In genomic region chr15:70065006-70065722, GRCh38 we compare ENCODE assay signal across 16 cellular contexts. TPM values are rescaled to one million over a fixed set of nuclear protein-coding genes. Genes with fewer than 3 reads are reported as not detected.
DNase-seq lines count a peak whose midpoint lies in the region; ATAC-seq, FAIRE-seq and TF ChIP-seq lines count a peak whose summit lies in the region.
"Had no signal": no experiment of that assay in that cellular context is flagged by ENCODE, and none has a peak within 500 bp of the region (broad histone marks: within the 10 kb centered on the region; RNA-seq: fewer than 3 reads in every experiment).

No MANE protein-coding gene starts in this region.

- WGBS in smooth muscle cell (ENCODE audit: low lambda C conversion rate) = 89% methylated on average over 6 of the region's 6 CpGs

- TF ChIP-seq POLR2A in Peyer's patch (IDR thresholded peaks at IDR 0.05) = no peak

- intact Hi-C loops in lower lobe of right lung (cut with DNase I) = no loop called here

- H3K36me3 ChIP-seq in HEK293 (ENCODE audit: control insufficient read depth in 2 of 2, insufficient read depth in 1 of 2, low read length in 2 of 2) (peaks cover 28 to 94% of the 10 kb centered on the region in 2 experiments), Peyer's patch (peaks cover 0 to 76% (median 5%) of the 10 kb centered on the region in 3 donors), lower lobe of right lung (peaks cover 98% of the 10 kb centered on the region), smooth muscle cell (ENCODE audit: low read depth) (peaks cover 7% of the 10 kb centered on the region)

- H3F3A ChIP-seq in smooth muscle cell (ENCODE audit: low read depth) = peaks cover 24% of the 10 kb centered on the region

- peaks cover 100% of the 10 kb centered on the region for H4K20me1 ChIP-seq in smooth muscle cell (ENCODE audit: low read depth)

- H3K79me2 ChIP-seq in smooth muscle cell (ENCODE audit: low read depth) = peaks cover 41% of the 10 kb centered on the region

- no peak overlapping the region for H3K4me3 ChIP-seq in HEK293 (ENCODE audit: low read depth, low read length)
- no peak overlapping the region for H3K4me3 ChIP-seq in Peyer's patch
- H3K4me3 ChIP-seq in lower lobe of right lung = no peak overlapping the region
- no peak overlapping the region for H3K4me3 ChIP-seq in smooth muscle cell
- H3K4me3 ChIP-seq: SK-N-MC had no signal

- ATAC-seq in lower lobe of right lung = peak; percentile 57
- ATAC-seq: natural killer cell treated with Interleukin-12 subunit alpha and Interleukin-12 subunit beta and Interleukin-15 and Interleukin-18, amount 100 ng/mL, for 72 hours; stimulated activated effector memory CD8-positive, alpha-beta T cell treated with anti-CD3 and anti-CD28 coated beads, Interleukin-12 subunit alpha, Interleukin-12 subunit beta, amount 100 ng/mL, for 72 hours had no signal

- no peaks in the 10 kb centered on the region for H3K9me3 ChIP-seq in HEK293 (ENCODE audit: control insufficient read depth, insufficient read depth, low read depth, low read length)
- H3K9me3 ChIP-seq in Peyer's patch = no peaks in the 10 kb centered on the region
- no peaks in the 10 kb centered on the region for H3K9me3 ChIP-seq in lower lobe of right lung
- no peaks in the 10 kb centered on the region for H3K9me3 ChIP-seq in smooth muscle cell (replicated peaks; ENCODE audit: low read depth)

- H3K9ac ChIP-seq in smooth muscle cell (ENCODE audit: low read depth) = peak overlapping the region; percentile 78

- peak overlapping the region; percentile 60 for H3K4me2 ChIP-seq in smooth muscle cell

- no peak overlapping the region for H2AFZ ChIP-seq in smooth muscle cell (ENCODE audit: low read depth)

- POLR2A ChIA-PET in HEK293 (lab: Yijun Ruan, JAX) = interaction anchor here (0.6 to 3.7 kb wide), 4 partner anchors 23 to 32 kb away, joined by 3 to 31 read pairs (median 17); partner anchors contain the start of gene TLE3

- CTCF ChIA-PET in HEK293 (lab: Yijun Ruan, JAX) = interaction anchor here (0.5 to 1.7 kb wide), 6 partner anchors 17 to 473 kb away, joined by 3 to 5 read pairs (median 3); partner anchors contain the start of gene TLE3

- DNase-seq in Peyer's patch (peak in 2 of 3 donors; percentile 37 to 67), lower lobe of right lung (peak; percentile 49), smooth muscle cell (lab: John Stamatoyannopoulos, UW; ENCODE audit: unreplicated experiment) (no peak), frontal cortex (ENCODE audit: low spot score in 2 of 2) (no peak), RPMI8226 (no peak), GM20000 (ENCODE audit: low spot score) (no peak)
- DNase-seq: NCI-H1092 treated with DMSO at 0.1 percent for 48 hours; NCI-H2081; stimulated activated CD4-positive, alpha-beta T cell treated with anti-CD3 and anti-CD28 coated beads, Interleukin-1b, Interleukin-23, amount 100 ng/mL, for 48 hours; T-helper 2 cell had no signal

- no peak for FAIRE-seq in frontal cortex (lab: Jason Lieb, UNC)
- FAIRE-seq: endometrium, HTR-8/SVneo had no signal

- H3K27me3 ChIP-seq in Peyer's patch (no peaks in the 10 kb centered on the region), lower lobe of right lung (ENCODE audit: low read depth) (no peaks in the 10 kb centered on the region), smooth muscle cell (ENCODE audit: low read depth) (no peaks in the 10 kb centered on the region)

- H3K4me1 ChIP-seq in HEK293 (ENCODE audit: control insufficient read depth, insufficient read depth, low read length) (peaks cover 34% of the 10 kb centered on the region), Peyer's patch (peaks cover 0 to 55% (median 14%) of the 10 kb centered on the region in 4 donors), lower lobe of right lung (peaks cover 33% of the 10 kb centered on the region), smooth muscle cell (ENCODE audit: low read depth) (no peaks in the 10 kb centered on the region)

- H3K27ac ChIP-seq in HEK293 (ENCODE audit: extremely low read depth, low read depth, low read length) (no peak overlapping the region), Peyer's patch (no peak overlapping the region), lower lobe of right lung (no peak overlapping the region), smooth muscle cell (ENCODE audit: low read depth) (peak overlapping the region; percentile 90)
- H3K27ac ChIP-seq: SK-N-MC had no signal

- no peak for TF ChIP-seq CTCF in HEK293 (tag by site-specific recombination; IDR thresholded peaks at IDR 0.05)
- TF ChIP-seq CTCF in Peyer's patch (IDR thresholded peaks at IDR 0.05) = peak in 1 of 6 experiments; percentile 7
- TF ChIP-seq CTCF in lower lobe of right lung (IDR thresholded peaks at IDR 0.05) = no peak
- TF ChIP-seq CTCF in smooth muscle cell (IDR thresholded peaks at IDR 0.05; ENCODE audit: borderline replicate concordance, insufficient read depth, poor library complexity, severe bottlenecking) = no peak
- TF ChIP-seq CTCF in GM20000 (IDR thresholded peaks at IDR 0.05; ENCODE audit: extremely low read depth, missing control alignments) = no peak

TF ChIP-seq in HEK293, 187 proteins besides CTCF, POLR2A, EP300 and RAD21:
- no peak for TF ChIP-seq ZBTB10 (tag by site-specific recombination; IDR thresholded peaks at IDR 0.05)
- peak; percentile 56; the same call in 1 of the 2 replicates for TF ChIP-seq ZBTB48 (tag by site-specific recombination; IDR thresholded peaks at IDR 0.05)
- no peak for TF ChIP-seq ZBTB17 (tag by site-specific recombination; IDR thresholded peaks at IDR 0.05)
- no peak for TF ChIP-seq KLF7 (tag by site-specific recombination; IDR thresholded peaks at IDR 0.05; ENCODE audit: borderline replicate concordance)
- TF ChIP-seq ZNF335 (tag by site-specific recombination; conservative IDR thresholded peaks at IDR 0.05) = no peak
- TF ChIP-seq ZNF16 (tag by site-specific recombination; IDR thresholded peaks at IDR 0.05; ENCODE audit: low read depth) = no peak
- TF ChIP-seq ZNF114 (tag by site-specific recombination; IDR thresholded peaks at IDR 0.05) = no peak
- peak; percentile 74 for TF ChIP-seq GLIS1 (tag by site-specific recombination; IDR thresholded peaks at IDR 0.05)
- no peak for TF ChIP-seq ZNF596 (tag by site-specific recombination; IDR thresholded peaks at IDR 0.05)

RNA-seq across cellular contexts. Expression of gene TLE3, which starts 32.6 kb away (rescaled TPM):
- total RNA-seq in Peyer's patch (100 to 1,000 TPM; 130 to 176 (median 140) TPM), lower lobe of right lung (63.7 TPM), smooth muscle cell (46.9 and 53.2 TPM in 2 replicates), frontal cortex (68.9 TPM)
- polyA plus RNA-seq in smooth muscle cell = 39.7 and 50.9 TPM in 2 replicates

Comparison
In these comparisons a context has a peak if more than half of its experiments do, and no peak if none do; other contexts are left out.
1. DNase-seq: peak in Peyer's patch (2 of 3) and lower lobe of right lung (single experiment); none in smooth muscle cell (single experiment), frontal cortex (0 of 2), RPMI8226 (single experiment) and GM20000 (single experiment).